16 cellular contexts compared by ENCODE assay signal in the genomic region with DNA sequence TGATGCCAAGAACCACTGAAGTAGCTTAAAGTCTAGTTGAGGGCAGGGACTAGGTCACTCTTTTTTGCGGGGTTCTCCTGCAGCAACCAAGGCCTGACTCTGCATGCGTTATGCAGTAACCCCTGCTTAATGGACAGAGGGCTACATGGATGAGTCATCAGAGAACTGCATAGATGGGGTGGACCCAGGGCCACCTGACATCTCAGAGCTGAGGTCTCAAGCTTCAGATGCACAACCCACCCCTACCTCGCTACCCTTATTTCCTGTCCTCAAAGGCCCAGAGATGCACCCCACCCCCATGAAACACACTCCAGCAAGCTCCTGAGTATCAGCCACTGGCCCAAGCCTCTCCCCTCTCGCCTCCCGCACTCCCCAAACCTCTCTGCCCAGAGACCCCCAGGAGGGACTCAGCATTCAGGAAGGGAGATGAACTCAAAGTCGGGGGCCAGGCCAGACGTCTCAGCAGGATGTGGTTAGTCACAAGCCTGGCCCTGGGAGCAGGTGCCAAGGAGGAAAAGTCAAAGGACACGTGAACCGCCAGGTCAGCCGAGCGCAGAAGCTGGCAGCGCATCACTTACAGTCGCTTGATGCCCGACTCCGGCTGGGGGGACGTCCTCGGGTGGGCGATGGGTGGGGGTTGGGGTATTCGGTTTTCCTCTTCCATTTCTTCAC. TPM values are rescaled to one million over a fixed set of nuclear protein-coding genes. Genes with fewer than 3 reads are reported as not detected.
A peak's percentile ranks its signal among the peaks of the same experiment; 100 is the strongest.
DNase-seq lines count a peak whose midpoint lies in the region; ATAC-seq and TF ChIP-seq lines count a peak whose summit lies in the region.
"Had no signal": no experiment of that assay in that cellular context is flagged by ENCODE, and none has a peak within 500 bp of the region (broad histone marks: within the 10 kb centered on the region; RNA-seq: fewer than 3 reads in every experiment).

No MANE protein-coding gene starts in this region.

- WGBS in IMR-90 (ENCODE audit: extremely low coverage in 2 of 2, insufficient read length in 1 of 2), 2 experiments = 90% methylated on average over 7 of the region's 19 CpGs; no CpG with 5 or more reads in 1 of the 2 experiments
- 72 to 81% (median 77%) methylated on average over 19 of the region's 19 CpGs for WGBS in psoas muscle, 3 donors
- WGBS in hepatocyte (ENCODE audit: low lambda C conversion rate, missing lambda C conversion rate) = 94% methylated on average over 15 of the region's 19 CpGs

- no peak for TF ChIP-seq RAD21 in IMR-90 (IDR thresholded peaks at IDR 0.05; ENCODE audit: low read length)

- BruUV-seq in IMR-90 (replicated peaks; lab: Mats Ljungman, UMichigan) = no TSS peak

- CTCF ChIA-PET in CD8-positive, alpha-beta memory T cell (lab: Charles Lee) = interaction anchor here (0.8 kb wide), 1 partner anchor 79 kb away, joined by 4 read pairs; no protein-coding TSS in a partner anchor
- CTCF ChIA-PET in IMR-90 (lab: Yijun Ruan, JAX) = no interaction called here

- no peak overlapping the region for H4K91ac ChIP-seq in IMR-90 (ENCODE audit: insufficient read depth, low read depth, low read length)

- no peak overlapping the region for H2BK5ac ChIP-seq in IMR-90 (ENCODE audit: low read depth, low read length, poor library complexity, severe bottlenecking)

- peaks cover 19% of the 10 kb centered on the region for H3K4me1 ChIP-seq in CD8-positive, alpha-beta memory T cell (ENCODE audit: insufficient read depth, low read length)
- no peaks in the 10 kb centered on the region for H3K4me1 ChIP-seq in IMR-90 (ENCODE audit: control insufficient read depth, insufficient read depth, low read length)
- peaks cover 21% of the 10 kb centered on the region for H3K4me1 ChIP-seq in psoas muscle
- H3K4me1 ChIP-seq in hepatocyte (ENCODE audit: insufficient read depth) = no peaks in the 10 kb centered on the region

- H3K79me1 ChIP-seq in IMR-90 (ENCODE audit: low read depth in 1 of 2, low read length in 2 of 2) = peaks cover 0 to 7% of the 10 kb centered on the region in 2 experiments; a peak in 1 of 4 replicates

- H3K4me1 Mint-ChIP-seq in CD8-positive, alpha-beta memory T cell = peaks cover 23 to 30% (median 24%) of the 10 kb centered on the region in 3 donors
- peaks cover 15% of the 10 kb centered on the region for H3K4me1 Mint-ChIP-seq in activated naive CD8-positive, alpha-beta T cell treated with anti-CD3 and anti-CD28 coated beads, Interleukin-2, amount 50 U/mL, for 24 hours

- no peaks in the 10 kb centered on the region for H3K27me3 ChIP-seq in CD8-positive, alpha-beta memory T cell (ENCODE audit: insufficient read depth, low read length, poor library complexity, severe bottlenecking)
- H3K27me3 ChIP-seq in IMR-90 (ENCODE audit: control insufficient read depth, insufficient read depth, low read length) (no peaks in the 10 kb centered on the region), psoas muscle (ENCODE audit: insufficient read depth in 3 of 3, low read length in 2 of 3) (no peaks in the 10 kb centered on the region), hepatocyte (no peaks in the 10 kb centered on the region)
- H3K27me3 ChIP-seq: right atrium auricular region had no signal

- POLR2A ChIA-PET in CD8-positive, alpha-beta memory T cell (lab: Charles Lee) = no interaction called here
- POLR2A ChIA-PET in IMR-90 (lab: Charles Lee; ENCODE audit: unreplicated experiment) = no interaction called here

- no peak for TF ChIP-seq POLR2A in IMR-90 (IDR thresholded peaks at IDR 0.05; ENCODE audit: low read depth, low read length)

- no peak overlapping the region for H2BK120ac ChIP-seq in IMR-90 (ENCODE audit: low read depth, low read length)

- TF ChIP-seq CTCF in IMR-90 (conservative IDR thresholded peaks at IDR 0.05; ENCODE audit: low read depth, low read length) (no peak), psoas muscle (IDR thresholded peaks at IDR 0.05) (no peak), hepatocyte (IDR thresholded peaks at IDR 0.05; ENCODE audit: poor library complexity) (no peak)

- H3K27ac Mint-ChIP-seq in CD8-positive, alpha-beta memory T cell = peak overlapping the region; percentile 21 to 87 (median 58)
- H3K27ac Mint-ChIP-seq in activated naive CD8-positive, alpha-beta T cell treated with anti-CD3 and anti-CD28 coated beads, Interleukin-2, amount 50 U/mL, for 24 hours = no peak overlapping the region

- 0 out of 2 replicates have a peak, but pooled peaks cover 5% of the 10 kb centered on the region for H3K9me1 ChIP-seq in IMR-90 (ENCODE audit: insufficient read depth, low read length)

- dilution Hi-C loops in IMR-90 (cut with HindIII; ENCODE audit: low sequenced_read_pairs, unreplicated experiment) = no loop called here

- no peaks in the 10 kb centered on the region for H3K9me3 ChIP-seq in CD8-positive, alpha-beta memory T cell (ENCODE audit: low read length)
- H3K9me3 ChIP-seq in IMR-90 (ENCODE audit: control insufficient read depth, insufficient read depth, low read length) (no peaks in the 10 kb centered on the region), psoas muscle (no peaks in the 10 kb centered on the region), hepatocyte (ENCODE audit: low read depth) (no peaks in the 10 kb centered on the region)
- H3K9me3 ChIP-seq: right atrium auricular region had no signal

- peak overlapping the region in 4 of 7 donors; percentile 18 to 59 (median 52) for H3K4me3 Mint-ChIP-seq in CD8-positive, alpha-beta memory T cell
- no peak overlapping the region for H3K4me3 Mint-ChIP-seq in activated naive CD8-positive, alpha-beta T cell treated with anti-CD3 and anti-CD28 coated beads, Interleukin-2, amount 50 U/mL, for 24 hours
- H3K4me3 Mint-ChIP-seq: nephron progenitor cell had no signal

- H4K20me1 ChIP-seq in IMR-90 (ENCODE audit: insufficient read depth, low read length) = no peaks in the 10 kb centered on the region
- no peaks in the 10 kb centered on the region for H4K20me1 ChIP-seq in hepatocyte (ENCODE audit: insufficient read depth, poor library complexity, severe bottlenecking)

- intact Hi-C loops in IMR-90 (cut with micrococcal nuclease) = no loop called here
- intact Hi-C loops in psoas muscle (cut with DNase I) = loop anchor here in 1 of 2 donors (5.0 kb wide), 1 partner anchor 39 kb away; no protein-coding TSS in a partner anchor

- H3K18ac ChIP-seq in IMR-90 (ENCODE audit: low read depth, low read length) = no peak overlapping the region

- no peak overlapping the region for H2AFZ ChIP-seq in IMR-90 (replicated peaks; ENCODE audit: low read length, poor library complexity)
- H2AFZ ChIP-seq in hepatocyte = no peak overlapping the region

- no peak for DNase-seq in CD8-positive, alpha-beta memory T cell
- DNase-seq in IMR-90 (no peak), psoas muscle (peak in 1 of 2 donors; percentile 45), hepatocyte (ENCODE audit: low spot score) (no peak), mucosa of gallbladder (ENCODE audit: low spot score) (no peak)
- peak; percentile 8 for DNase-seq in activated naive CD8-positive, alpha-beta T cell treated with anti-CD3 and anti-CD28 coated beads, Interleukin-2, amount 50 U/mL, for 24 hours
- DNase-seq in activated effector memory CD4-positive, alpha-beta T cell treated with Interleukin-2 at 50 U/mL for 16 hours = no peak
- DNase-seq: activated CD4-positive, alpha-beta T cell treated with anti-CD3 and anti-CD28 coated beads, Interleukin-2, amount 50 U/mL, for 4 hours; H7; NCI-H2029; nephron progenitor cell; stimulated activated CD4-positive, alpha-beta T cell treated with anti-CD3 and anti-CD28 coated beads, Interleukin-4, amount 100 ng/mL, for 1 hour; stimulated activated naive CD4-positive, alpha-beta T cell; T-helper 9 cell had no signal

- H3K14ac ChIP-seq in IMR-90 (replicated peaks; ENCODE audit: low read depth, low read length) = no peak overlapping the region

- no peak overlapping the region for H2BK20ac ChIP-seq in IMR-90 (ENCODE audit: low read depth, low read length)

- H3K79me2 ChIP-seq in hepatocyte = no peaks in the 10 kb centered on the region

- H3K23ac ChIP-seq in IMR-90 (ENCODE audit: low read depth, low read length) = no peak overlapping the region

- no peaks in the 10 kb centered on the region for H3K9me2 ChIP-seq in hepatocyte (replicated peaks; ENCODE audit: insufficient read depth)

- no peaks in the 10 kb centered on the region for H3K36me3 ChIP-seq in CD8-positive, alpha-beta memory T cell (ENCODE audit: insufficient read depth, low read length)
- H3K36me3 ChIP-seq in IMR-90 (ENCODE audit: control insufficient read depth, insufficient read depth, low read length) (peaks cover 24% of the 10 kb centered on the region), psoas muscle (ENCODE audit: insufficient read depth in 1 of 2, low read depth in 1 of 2) (peaks cover 0 to 44% of the 10 kb centered on the region in 2 donors), hepatocyte (replicated peaks; ENCODE audit: insufficient read depth, low read depth) (no peaks in the 10 kb centered on the region)

- H3K4me3 ChIP-seq in CD8-positive, alpha-beta memory T cell (ENCODE audit: low read length) = no peak overlapping the region
- no peak overlapping the region for H3K4me3 ChIP-seq in IMR-90 (ENCODE audit: insufficient read depth, low read depth, low read length)
- H3K4me3 ChIP-seq in psoas muscle = no peak overlapping the region
- no peak overlapping the region for H3K4me3 ChIP-seq in hepatocyte
- H3K4me3 ChIP-seq: right atrium auricular region had no signal

- no peak overlapping the region for H3K27ac ChIP-seq in CD8-positive, alpha-beta memory T cell (ENCODE audit: low read depth, low read length)
- H3K27ac ChIP-seq in IMR-90 (ENCODE audit: insufficient read depth, low read length) (no peak overlapping the region), psoas muscle (peak overlapping the region; percentile 46), hepatocyte (no peak overlapping the region)
- H3K27ac ChIP-seq: HL-60 had no signal

- H3K56ac ChIP-seq in IMR-90 (ENCODE audit: extremely low read depth, insufficient read depth, low read length) = no peak overlapping the region

- H3K9ac ChIP-seq in IMR-90 (ENCODE audit: low read depth, low read length) = no peak overlapping the region

- no peak overlapping the region for H4K8ac ChIP-seq in IMR-90 (ENCODE audit: low read depth in 2 of 2, low read length in 2 of 2)

- peaks cover 0 to 3% (median 2%) of the 10 kb centered on the region in 3 donors for H3K36me3 Mint-ChIP-seq in CD8-positive, alpha-beta memory T cell
- H3K36me3 Mint-ChIP-seq in activated naive CD8-positive, alpha-beta T cell treated with anti-CD3 and anti-CD28 coated beads, Interleukin-2, amount 50 U/mL, for 24 hours (ENCODE audit: low read depth) = no peaks in the 10 kb centered on the region

- no peak overlapping the region for H2BK15ac ChIP-seq in IMR-90 (ENCODE audit: low read depth, low read length)

- no peak overlapping the region for H4K5ac ChIP-seq in IMR-90 (ENCODE audit: low read depth, low read length)

- in situ Hi-C loops in IMR-90 (cut with MboI; ENCODE audit: low sequenced_read_pairs) = no loop called here

- H3K4ac ChIP-seq in IMR-90 (ENCODE audit: low read depth, low read length) = no peak overlapping the region

- H2AK5ac ChIP-seq in IMR-90 (ENCODE audit: low read depth, low read length) = no peak overlapping the region

- peak overlapping the region; percentile 40 for H2AK9ac ChIP-seq in IMR-90 (replicated peaks; ENCODE audit: low read depth, low read length, poor library complexity)

- H3K27me3 Mint-ChIP-seq in CD8-positive, alpha-beta memory T cell = no peaks in the 10 kb centered on the region
- no peaks in the 10 kb centered on the region for H3K27me3 Mint-ChIP-seq in activated naive CD8-positive, alpha-beta T cell treated with anti-CD3 and anti-CD28 coated beads, Interleukin-2, amount 50 U/mL, for 24 hours

- no peak for ATAC-seq in IMR-90 (ENCODE audit: low read depth)
- peak; percentile 27 for ATAC-seq in activated naive CD8-positive, alpha-beta T cell treated with anti-CD3 and anti-CD28 coated beads, Interleukin-2, amount 50 U/mL, for 24 hours
- ATAC-seq in psoas muscle = no peak

- no peaks in the 10 kb centered on the region for H3K9me3 Mint-ChIP-seq in CD8-positive, alpha-beta memory T cell
- H3K9me3 Mint-ChIP-seq in activated naive CD8-positive, alpha-beta T cell treated with anti-CD3 and anti-CD28 coated beads, Interleukin-2, amount 50 U/mL, for 24 hours = no peaks in the 10 kb centered on the region
- H3K9me3 Mint-ChIP-seq: nephron progenitor cell had no signal

- H3K4me2 ChIP-seq in IMR-90 (ENCODE audit: low read depth, low read length) = no peak overlapping the region
- H3K4me2 ChIP-seq in hepatocyte = no peak overlapping the region

RNA-seq across cellular contexts. Expression of gene SNRNP35, which starts 25.8 kb away (rescaled TPM):
- total RNA-seq in CD8-positive, alpha-beta memory T cell = 10 to 100 TPM; 21.9 to 23.8 TPM
- 26.5 TPM for polyA plus RNA-seq in CD8-positive, alpha-beta memory T cell
- 4.7 and 10.6 TPM in 2 replicates for total RNA-seq in IMR-90 (2012; rRNA removed)
- 14.1 and 15.4 TPM in 2 replicates for polyA plus RNA-seq in IMR-90 (2012; rRNA removed)
- polyA plus RNA-seq in IMR-90 (2012; cell fraction: cytosol; rRNA removed) = 4.0 and 5.3 TPM in 2 replicates
- polyA plus RNA-seq in IMR-90 (2012; cell fraction: nucleus; rRNA removed; ENCODE audit: low replicate concordance) = 5.5 and 17.8 TPM in 2 replicates
- 10 to 100 TPM; 19.8 to 35.1 (median 25.5) TPM for total RNA-seq in psoas muscle
- 10 to 100 TPM; 31.7 to 44.0 (median 42.6) TPM for polyA plus RNA-seq in psoas muscle
- 10.8 and 13.6 TPM in 2 replicates for total RNA-seq in hepatocyte
- polyA plus RNA-seq in hepatocyte = 25.7 and 26.0 TPM in 2 replicates
- total RNA-seq in mucosa of gallbladder = 22.0 TPM

RNA-seq across cellular contexts. Expression of gene RILPL2, which starts 47.3 kb away (rescaled TPM):
- 10 to 100 TPM; 26.9 to 27.6 TPM for total RNA-seq in CD8-positive, alpha-beta memory T cell
- polyA plus RNA-seq in CD8-positive, alpha-beta memory T cell = 8.4 TPM
- total RNA-seq in IMR-90 (2012; rRNA removed) (1.8 and 2.2 TPM in 2 replicates), psoas muscle (1 to 10 TPM in 3 of 4 donors, under 1 TPM in 1; 0.69 to 1.2 (median 1.1) TPM), hepatocyte (1.6 and 2.5 TPM in 2 replicates), mucosa of gallbladder (6.2 TPM)
- polyA plus RNA-seq in IMR-90 (2012; rRNA removed) (2.1 and 2.2 TPM in 2 replicates), psoas muscle (1 to 10 TPM; 1.1 to 1.6 (median 1.2) TPM), hepatocyte (3.3 and 3.7 TPM in 2 replicates)
- 2.0 TPM in 2 replicates for polyA plus RNA-seq in IMR-90 (2012; cell fraction: cytosol; rRNA removed)
- polyA plus RNA-seq in IMR-90 (2012; cell fraction: nucleus; rRNA removed; ENCODE audit: low replicate concordance) = 0.61 and 0.91 TPM in 2 replicates

RNA-seq across cellular contexts. Expression of gene RILPL1, which starts 49.8 kb away (rescaled TPM):
- 1 to 10 TPM; 2.7 to 4.6 TPM for total RNA-seq in CD8-positive, alpha-beta memory T cell
- polyA plus RNA-seq in CD8-positive, alpha-beta memory T cell = 0.55 TPM
- total RNA-seq in IMR-90 (2012; rRNA removed) (11.1 and 14.2 TPM in 2 replicates), psoas muscle (10 to 100 TPM; 43.7 to 73.7 (median 59.0) TPM), hepatocyte (10.2 and 13.6 TPM in 2 replicates), mucosa of gallbladder (13.4 TPM)
- polyA plus RNA-seq in IMR-90 (2012; rRNA removed) (19.8 and 24.5 TPM in 2 replicates), psoas muscle (10 to 100 TPM; 34.8 to 64.7 (median 46.7) TPM), hepatocyte (17.5 and 21.6 TPM in 2 replicates)
- 15.2 and 17.4 TPM in 2 replicates for polyA plus RNA-seq in IMR-90 (2012; cell fraction: cytosol; rRNA removed)
- polyA plus RNA-seq in IMR-90 (2012; cell fraction: nucleus; rRNA removed; ENCODE audit: low replicate concordance) = 28.5 and 34.7 TPM in 2 replicates
